Comparison of ENCODE assay signal across 1 cellular context in genomic region chr2:222708274-222708710, GRCh38.
A peak's percentile ranks its signal among the peaks of the same experiment; 100 is the strongest.
TF ChIP-seq lines count a peak whose summit lies in the region.

No MANE protein-coding gene starts in this region.

TF ChIP-seq in HepG2, 621 proteins besides CTCF, POLR2A, EP300 and RAD21 (continued from another document):
- TF ChIP-seq, protein P1, sequence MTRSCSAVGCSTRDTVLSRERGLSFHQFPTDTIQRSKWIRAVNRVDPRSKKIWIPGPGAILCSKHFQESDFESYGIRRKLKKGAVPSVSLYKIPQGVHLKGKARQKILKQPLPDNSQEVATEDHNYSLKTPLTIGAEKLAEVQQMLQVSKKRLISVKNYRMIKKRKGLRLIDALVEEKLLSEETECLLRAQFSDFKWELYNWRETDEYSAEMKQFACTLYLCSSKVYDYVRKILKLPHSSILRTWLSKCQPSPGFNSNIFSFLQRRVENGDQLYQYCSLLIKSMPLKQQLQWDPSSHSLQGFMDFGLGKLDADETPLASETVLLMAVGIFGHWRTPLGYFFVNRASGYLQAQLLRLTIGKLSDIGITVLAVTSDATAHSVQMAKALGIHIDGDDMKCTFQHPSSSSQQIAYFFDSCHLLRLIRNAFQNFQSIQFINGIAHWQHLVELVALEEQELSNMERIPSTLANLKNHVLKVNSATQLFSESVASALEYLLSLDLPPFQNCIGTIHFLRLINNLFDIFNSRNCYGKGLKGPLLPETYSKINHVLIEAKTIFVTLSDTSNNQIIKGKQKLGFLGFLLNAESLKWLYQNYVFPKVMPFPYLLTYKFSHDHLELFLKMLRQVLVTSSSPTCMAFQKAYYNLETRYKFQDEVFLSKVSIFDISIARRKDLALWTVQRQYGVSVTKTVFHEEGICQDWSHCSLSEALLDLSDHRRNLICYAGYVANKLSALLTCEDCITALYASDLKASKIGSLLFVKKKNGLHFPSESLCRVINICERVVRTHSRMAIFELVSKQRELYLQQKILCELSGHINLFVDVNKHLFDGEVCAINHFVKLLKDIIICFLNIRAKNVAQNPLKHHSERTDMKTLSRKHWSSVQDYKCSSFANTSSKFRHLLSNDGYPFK (CRISPR knock-in tag; IDR thresholded peaks at IDR 0.05; ENCODE audit: borderline replicate concordance): no peak
- TF ChIP-seq, protein P2, sequence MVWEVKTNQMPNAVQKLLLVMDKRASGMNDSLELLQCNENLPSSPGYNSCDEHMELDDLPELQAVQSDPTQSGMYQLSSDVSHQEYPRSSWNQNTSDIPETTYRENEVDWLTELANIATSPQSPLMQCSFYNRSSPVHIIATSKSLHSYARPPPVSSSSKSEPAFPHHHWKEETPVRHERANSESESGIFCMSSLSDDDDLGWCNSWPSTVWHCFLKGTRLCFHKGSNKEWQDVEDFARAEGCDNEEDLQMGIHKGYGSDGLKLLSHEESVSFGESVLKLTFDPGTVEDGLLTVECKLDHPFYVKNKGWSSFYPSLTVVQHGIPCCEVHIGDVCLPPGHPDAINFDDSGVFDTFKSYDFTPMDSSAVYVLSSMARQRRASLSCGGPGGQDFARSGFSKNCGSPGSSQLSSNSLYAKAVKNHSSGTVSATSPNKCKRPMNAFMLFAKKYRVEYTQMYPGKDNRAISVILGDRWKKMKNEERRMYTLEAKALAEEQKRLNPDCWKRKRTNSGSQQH (CRISPR knock-in tag; IDR thresholded peaks at IDR 0.05; ENCODE audit: low read depth): peak; percentile 58; the same call in 1 of the 2 replicates
- TF ChIP-seq AHR (CRISPR knock-in tag; IDR thresholded peaks at IDR 0.05) (0 out of 2 replicates have a peak, but pooled peaks have one; percentile 50), DBP (CRISPR knock-in tag; IDR thresholded peaks at IDR 0.05; ENCODE audit: not compliant biosample characterization) (no peak), KAT7 (CRISPR knock-in tag; IDR thresholded peaks at IDR 0.05; ENCODE audit: borderline replicate concordance) (peak; percentile 91; the same call in 1 of the 2 replicates), ZNF660 (CRISPR knock-in tag; IDR thresholded peaks at IDR 0.05; ENCODE audit: borderline replicate concordance, low read depth) (no peak), ARNT (IDR thresholded peaks at IDR 0.05) (no peak), PAXIP1 (CRISPR knock-in tag; conservative IDR thresholded peaks at IDR 0.05) (no peak; the same call in 1 of the 2 replicates)
- TF ChIP-seq, protein P3, sequence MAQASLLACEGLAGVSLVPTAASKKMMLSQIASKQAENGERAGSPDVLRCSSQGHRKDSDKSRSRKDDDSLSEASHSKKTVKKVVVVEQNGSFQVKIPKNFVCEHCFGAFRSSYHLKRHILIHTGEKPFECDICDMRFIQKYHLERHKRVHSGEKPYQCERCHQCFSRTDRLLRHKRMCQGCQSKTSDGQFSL (CRISPR knock-in tag; IDR thresholded peaks at IDR 0.05): no peak
